Comparison of ENCODE assay signal across 15 cellular contexts in genomic region chr5:142686210-142686734, GRCh38. TPM values are rescaled to one million over a fixed set of nuclear protein-coding genes. Genes with fewer than 3 reads are reported as not detected.
DNase-seq lines count a peak whose midpoint lies in the region; ATAC-seq and TF ChIP-seq lines count a peak whose summit lies in the region.
"Had no signal": no experiment of that assay in that cellular context is flagged by ENCODE, and none has a peak within 500 bp of the region (broad histone marks: within the 10 kb centered on the region; RNA-seq: fewer than 3 reads in every experiment).

No MANE protein-coding gene starts in this region.

- H3K36me3 Mint-ChIP-seq in activated CD8-positive, alpha-beta memory T cell treated with anti-CD3 and anti-CD28 coated beads, Interleukin-2, amount 10 ng/mL, durations not matched to agents 7 days and 5 days: no peaks in the 10 kb centered on the region

- H3K36me3 ChIP-seq in BLaER1 treated with 17β-estradiol and CSF1 and Interleukin-3, amounts not matched to agents 10 nM and 100 nM: no peaks in the 10 kb centered on the region
- H3K36me3 ChIP-seq in ascending aorta: no peaks in the 10 kb centered on the region
- H3K36me3 ChIP-seq in heart right ventricle: peaks cover 0 to 3% (median 0%) of the 10 kb centered on the region in 9 donors
- no peaks in the 10 kb centered on the region for H3K36me3 ChIP-seq in osteoblast (ENCODE audit: insufficient read depth, low read length)

- peaks cover 0 to 11% (median 0%) of the 10 kb centered on the region in 10 experiments; a peak in 6 of 20 replicates for H3K4me1 ChIP-seq in BLaER1 treated with 17β-estradiol and CSF1 and Interleukin-3, amounts not matched to agents 10 nM and 100 nM
- peaks cover 3 to 17% of the 10 kb centered on the region in 2 donors for H3K4me1 ChIP-seq in ascending aorta
- H3K4me1 ChIP-seq in heart right ventricle: peaks cover 20 to 78% (median 58%) of the 10 kb centered on the region in 9 donors
- H3K4me1 ChIP-seq in osteoblast (ENCODE audit: insufficient read depth, low read length): peaks cover 28% of the 10 kb centered on the region

- peak in 1 of 2 donors; percentile 73 for DNase-seq in ascending aorta (ENCODE audit: low spot score in 2 of 2)
- no peak for DNase-seq in heart right ventricle
- no peak for DNase-seq in osteoblast (ENCODE audit: insufficient read length, low spot score, missing footprints)
- no peak for DNase-seq in iPS-NIHi7 (ENCODE audit: extremely low spot score)
- no peak for DNase-seq in NCI-H2081 treated with DMSO at 0.1 percent for 48 hours (lab: John Stamatoyannopoulos, UW)
- DNase-seq in activated CD4-positive, alpha-beta T cell treated with anti-CD3 and anti-CD28 coated beads for 48 hours: no peak
- no peak for DNase-seq in activated CD8-positive, alpha-beta memory T cell treated with anti-CD3 and anti-CD28 coated beads, Interleukin-2, amount 10 ng/mL, durations not matched to agents 7 days and 5 days
- DNase-seq: activated CD8-positive, alpha-beta memory T cell treated with anti-CD3 and anti-CD28 coated beads, Interleukin-2, amount 50 U/mL, for 4 hours; AML-193; NCI-H1092 treated with DMSO at 0.1 percent for 48 hours; testis had no signal

- no peaks in the 10 kb centered on the region for H3K9me3 Mint-ChIP-seq in activated CD8-positive, alpha-beta memory T cell treated with anti-CD3 and anti-CD28 coated beads, Interleukin-2, amount 10 ng/mL, durations not matched to agents 7 days and 5 days (ENCODE audit: low read depth)

- intact Hi-C loops in ascending aorta (cut with DNase I): loop anchor here (1.0 kb wide), 1 partner anchor 12 kb away; no protein-coding TSS in a partner anchor
- intact Hi-C loops in heart right ventricle (cut with DNase I): no loop called here

- CTCF ChIA-PET in activated CD8-positive, alpha-beta memory T cell treated with anti-CD3 and anti-CD28 coated beads, Interleukin-2, amount 10 ng/mL, durations not matched to agents 7 days and 5 days (lab: Charles Lee): interaction anchor here (1.3 to 1.9 kb wide), 2 partner anchors 12 to 194 kb away, joined by 3 to 4 read pairs; no protein-coding TSS in a partner anchor

- no peak overlapping the region for H3K4me3 Mint-ChIP-seq in activated CD8-positive, alpha-beta memory T cell treated with anti-CD3 and anti-CD28 coated beads, Interleukin-2, amount 10 ng/mL, durations not matched to agents 7 days and 5 days

- no peaks in the 10 kb centered on the region for H3K9me3 ChIP-seq in BLaER1 treated with 17β-estradiol and CSF1 and Interleukin-3, amounts not matched to agents 10 nM and 100 nM (replicated peaks in 1 of 11)
- H3K9me3 ChIP-seq in ascending aorta: no peaks in the 10 kb centered on the region
- no peaks in the 10 kb centered on the region for H3K9me3 ChIP-seq in heart right ventricle
- no peaks in the 10 kb centered on the region for H3K9me3 ChIP-seq in osteoblast (ENCODE audit: low read depth, low read length)
- H3K9me3 ChIP-seq: testis had no signal

- TF ChIP-seq CTCF in ascending aorta (IDR thresholded peaks at IDR 0.05) (no peak), heart right ventricle (IDR thresholded peaks at IDR 0.05) (no peak), osteoblast (IDR thresholded peaks at IDR 0.05; ENCODE audit: extremely low read depth, low read depth, low read length) (no peak)

- H2AFZ ChIP-seq in osteoblast (ENCODE audit: low read length): peak overlapping the region; percentile 11

- peak overlapping the region in 8 of 11 experiments; percentile 4 to 32 (median 18); a peak in 4 of 22 replicates for H3K4me2 ChIP-seq in BLaER1 treated with 17β-estradiol and CSF1 and Interleukin-3, amounts not matched to agents 10 nM and 100 nM
- H3K4me2 ChIP-seq in osteoblast (ENCODE audit: insufficient read depth, low read length): peak overlapping the region; percentile 74

- H3K27ac ChIP-seq in BLaER1 treated with 17β-estradiol and CSF1 and Interleukin-3, amounts not matched to agents 10 nM and 100 nM: no peak overlapping the region
- H3K27ac ChIP-seq in ascending aorta (peak overlapping the region; percentile 73 to 78), heart right ventricle (peak overlapping the region; percentile 18 to 87 (median 78)), osteoblast (ENCODE audit: low read depth, low read length) (peak overlapping the region; percentile 43)
- H3K27ac ChIP-seq: HL-60, testis had no signal

- H3K79me2 ChIP-seq in osteoblast (ENCODE audit: insufficient read depth, low read length): no peaks in the 10 kb centered on the region

- H4K20me1 ChIP-seq in BLaER1 treated with 17β-estradiol and CSF1 and Interleukin-3, amounts not matched to agents 10 nM and 100 nM: no peaks in the 10 kb centered on the region
- no peaks in the 10 kb centered on the region for H4K20me1 ChIP-seq in osteoblast (ENCODE audit: insufficient read depth, low read length)

- no peak overlapping the region for H3K27ac Mint-ChIP-seq in activated CD8-positive, alpha-beta memory T cell treated with anti-CD3 and anti-CD28 coated beads, Interleukin-2, amount 10 ng/mL, durations not matched to agents 7 days and 5 days

- peak in 7 of 8 donors; percentile 2 to 35 (median 9) for ATAC-seq in heart right ventricle
- ATAC-seq in activated CD8-positive, alpha-beta memory T cell treated with anti-CD3 and anti-CD28 coated beads, Interleukin-2, amount 10 ng/mL, durations not matched to agents 7 days and 5 days: no peak

- WGBS in heart right ventricle, 2 donors: 36 to 42% methylated on average over 11 of the region's 11 CpGs

- H3K4me1 Mint-ChIP-seq in activated CD8-positive, alpha-beta memory T cell treated with anti-CD3 and anti-CD28 coated beads, Interleukin-2, amount 10 ng/mL, durations not matched to agents 7 days and 5 days: no peaks in the 10 kb centered on the region

- H3K9ac ChIP-seq in BLaER1 treated with 17β-estradiol and CSF1 and Interleukin-3, amounts not matched to agents 10 nM and 100 nM: no peak overlapping the region

- peaks cover 7% of the 10 kb centered on the region for H3K27me3 Mint-ChIP-seq in activated CD8-positive, alpha-beta memory T cell treated with anti-CD3 and anti-CD28 coated beads, Interleukin-2, amount 10 ng/mL, durations not matched to agents 7 days and 5 days

- no peak overlapping the region for H3K4me3 ChIP-seq in BLaER1 treated with 17β-estradiol and CSF1 and Interleukin-3, amounts not matched to agents 10 nM and 100 nM
- H3K4me3 ChIP-seq in ascending aorta (peak overlapping the region in 1 of 2 donors; percentile 36), heart right ventricle (no peak overlapping the region), osteoblast (ENCODE audit: insufficient read depth, low read length) (peak overlapping the region; percentile 50)
- H3K4me3 ChIP-seq: testis had no signal

- no peaks in the 10 kb centered on the region for H3K27me3 ChIP-seq in BLaER1 treated with 17β-estradiol and CSF1 and Interleukin-3, amounts not matched to agents 10 nM and 100 nM
- H3K27me3 ChIP-seq in ascending aorta (no peaks in the 10 kb centered on the region), heart right ventricle (no peaks in the 10 kb centered on the region), osteoblast (ENCODE audit: insufficient read depth, low read length) (no peaks in the 10 kb centered on the region)
- H3K27me3 ChIP-seq: testis had no signal

RNA-seq across cellular contexts. Expression of gene FGF1, which starts 0.4 kb away (rescaled TPM):
- total RNA-seq in ascending aorta (23.5 TPM), heart right ventricle (100 to 1,000 TPM in 1 of 10 donors, 10 to 100 TPM in 9; 31.4 to 110 (median 58.4) TPM), osteoblast (2.9 and 4.3 TPM in 2 replicates)
- polyA plus RNA-seq in heart right ventricle: 10 to 100 TPM in 1 of 2 donors, 1 to 10 TPM in 1; 5.1 to 17.6 TPM
- not detected for total RNA-seq in activated CD8-positive, alpha-beta memory T cell treated with anti-CD3 and anti-CD28 coated beads, Interleukin-2, amount 10 ng/mL, durations not matched to agents 7 days and 5 days
- total RNA-seq: mononuclear cell; T-helper 2 cell treated with Interferon-gamma antibody and Interleukin-4, amounts not matched to agents 100 ng/mL and 5 ng/mL, for 36 hours had no signal

Comparison
In these comparisons a context has a peak if more than half of its experiments do, and no peak if none do; other contexts are left out.
1. H3K27ac ChIP-seq: peak in ascending aorta (2 of 2), heart right ventricle (10 of 10) and osteoblast (single experiment); none in BLaER1 treated with 17β-estradiol and CSF1 and Interleukin-3, amounts not matched to agents 10 nM and 100 nM (0 of 11).